Comparison of ENCODE assay signal across 25 cellular contexts in genomic region chr1:56923207-56923606, GRCh38. TPM values are rescaled to one million over a fixed set of nuclear protein-coding genes. Genes with fewer than 3 reads are reported as not detected.
DNase-seq lines count a peak whose midpoint lies in the region; ATAC-seq, FAIRE-seq and TF ChIP-seq lines count a peak whose summit lies in the region.
"Had no signal": no experiment of that assay in that cellular context is flagged by ENCODE, and none has a peak within 500 bp of the region (broad histone marks: within the 10 kb centered on the region; RNA-seq: fewer than 3 reads in every experiment).

No MANE protein-coding gene starts in this region.

- TF ChIP-seq POLR2A in GM12892 (IDR thresholded peaks at IDR 0.05; ENCODE audit: low read depth, low read length): no peak

- no peak for ATAC-seq in effector memory CD8-positive, alpha-beta T cell (replicated peaks)

- intact Hi-C loops in colonic mucosa (cut with DNase I): no loop called here

- H3K27ac Mint-ChIP-seq in nephron: peak overlapping the region; percentile 63 to 76 (median 64)
- H3K27ac Mint-ChIP-seq in progenitor cell of endocrine pancreas: peak overlapping the region; percentile 43
- no peak overlapping the region for H3K27ac Mint-ChIP-seq in effector memory CD8-positive, alpha-beta T cell
- H3K27ac Mint-ChIP-seq: CD4-positive, alpha-beta memory T cell; CD4-positive, CD25-positive, alpha-beta regulatory T cell; CD8-positive, alpha-beta memory T cell had no signal

- H3K27me3 Mint-ChIP-seq in nephron (ENCODE audit: low read depth) (peaks cover 35% of the 10 kb centered on the region), progenitor cell of endocrine pancreas (peaks cover 16% of the 10 kb centered on the region)
- H3K27me3 Mint-ChIP-seq in effector memory CD8-positive, alpha-beta T cell: peaks cover 0 to 11% of the 10 kb centered on the region in 2 donors
- H3K27me3 Mint-ChIP-seq: CD4-positive, CD25-positive, alpha-beta regulatory T cell had no signal

- H3K36me3 Mint-ChIP-seq in nephron (ENCODE audit: low read depth) (no peaks in the 10 kb centered on the region), progenitor cell of endocrine pancreas (ENCODE audit: insufficient read depth) (no peaks in the 10 kb centered on the region)
- H3K36me3 Mint-ChIP-seq in effector memory CD8-positive, alpha-beta T cell (ENCODE audit: insufficient read depth): no peaks in the 10 kb centered on the region
- H3K36me3 Mint-ChIP-seq: CD14-positive monocyte; CD4-positive, alpha-beta memory T cell; CD4-positive, CD25-positive, alpha-beta regulatory T cell; CD8-positive, alpha-beta memory T cell had no signal

- H3K9me3 ChIP-seq in colonic mucosa: no peaks in the 10 kb centered on the region
- H3K9me3 ChIP-seq: BE2C, BLaER1 had no signal

- H3K9ac ChIP-seq in colonic mucosa (ENCODE audit: low read depth in 2 of 2, low read length in 2 of 2): no peak overlapping the region
- H3K9ac ChIP-seq: BLaER1 had no signal

- H3K4me1 Mint-ChIP-seq in nephron (peaks cover 32% of the 10 kb centered on the region), progenitor cell of endocrine pancreas (ENCODE audit: low read depth) (peaks cover 38% of the 10 kb centered on the region)
- no peaks in the 10 kb centered on the region for H3K4me1 Mint-ChIP-seq in effector memory CD8-positive, alpha-beta T cell (ENCODE audit: low read depth in 2 of 2)
- H3K4me1 Mint-ChIP-seq: CD14-positive monocyte; CD4-positive, alpha-beta memory T cell; CD4-positive, CD25-positive, alpha-beta regulatory T cell; CD8-positive, alpha-beta memory T cell had no signal

- H3K4me3 Mint-ChIP-seq in nephron (no peak overlapping the region), progenitor cell of endocrine pancreas (ENCODE audit: low read depth) (no peak overlapping the region)
- no peak overlapping the region for H3K4me3 Mint-ChIP-seq in effector memory CD8-positive, alpha-beta T cell
- H3K4me3 Mint-ChIP-seq: CD14-positive monocyte; CD4-positive, alpha-beta memory T cell; CD4-positive, CD25-positive, alpha-beta regulatory T cell; CD8-positive, alpha-beta memory T cell had no signal

- no peak overlapping the region for H3K27ac ChIP-seq in colonic mucosa
- H3K27ac ChIP-seq: BLaER1 had no signal

- H3K9me3 Mint-ChIP-seq in nephron: peaks cover 2% of the 10 kb centered on the region
- H3K9me3 Mint-ChIP-seq in progenitor cell of endocrine pancreas (ENCODE audit: low read depth): no peaks in the 10 kb centered on the region
- peaks cover 0 to 3% of the 10 kb centered on the region in 2 donors for H3K9me3 Mint-ChIP-seq in effector memory CD8-positive, alpha-beta T cell
- H3K9me3 Mint-ChIP-seq: CD4-positive, alpha-beta memory T cell; CD8-positive, alpha-beta memory T cell had no signal

- no peaks in the 10 kb centered on the region for H3K4me1 ChIP-seq in colonic mucosa
- H3K4me1 ChIP-seq: BE2C had no signal

- no peak for TF ChIP-seq CTCF in nephron (IDR thresholded peaks at IDR 0.05; ENCODE audit: unreplicated experiment in 3 of 3)
- TF ChIP-seq CTCF in progenitor cell of endocrine pancreas (IDR thresholded peaks at IDR 0.05; ENCODE audit: unreplicated experiment): no peak
- no peak for TF ChIP-seq CTCF in colonic mucosa (IDR thresholded peaks at IDR 0.05)

- H3K27me3 ChIP-seq in colonic mucosa: no peaks in the 10 kb centered on the region
- H3K27me3 ChIP-seq: BE2C, BLaER1 had no signal

- H3K36me3 ChIP-seq in colonic mucosa: no peaks in the 10 kb centered on the region
- H3K36me3 ChIP-seq: BE2C, BLaER1 had no signal

- no peak overlapping the region for H3K4me3 ChIP-seq in colonic mucosa
- H3K4me3 ChIP-seq: BLaER1 had no signal

- no peak for FAIRE-seq in GM12892 (lab: Jason Lieb, UNC)
- FAIRE-seq: A204.1, G401.6, GM12891, GM18507 had no signal

- peak; percentile 42 for DNase-seq in kidney glomerular epithelial cell (lab: John Stamatoyannopoulos, UW)
- DNase-seq in progenitor cell of endocrine pancreas (ENCODE audit: low spot score, unreplicated experiment): no peak
- no peak for DNase-seq in effector memory CD8-positive, alpha-beta T cell
- DNase-seq in colonic mucosa: no peak
- no peak for DNase-seq in GM12892 (ENCODE audit: insufficient read length)
- DNase-seq in DMS114 treated with DMSO at 0.1 percent for 48 hours (lab: John Stamatoyannopoulos, UW; ENCODE audit: unreplicated experiment): no peak
- DNase-seq: 8988T; ACHN; BE2C; C1 segment of cervical spinal cord; CD4-positive, alpha-beta memory T cell; CD4-positive, CD25-positive, alpha-beta regulatory T cell; CD8-positive, alpha-beta memory T cell; COR-L47; DMS 273 treated with DMSO at 0.1 percent for 48 hours; DMS79 treated with DMSO at 0.1 percent for 48 hours; GF-D8 had no signal

RNA-seq across cellular contexts. Expression of gene C8B, which starts 42.6 kb away (rescaled TPM):
- total RNA-seq in progenitor cell of endocrine pancreas (0.26 TPM in 1 of 2 replicates, not detected in the other), colonic mucosa (not detected)
- polyA plus RNA-seq in GM12892 (2012; ENCODE audit: missing spikeins): not detected
- total RNA-seq: CD4-positive, alpha-beta memory T cell; CD8-positive, alpha-beta memory T cell had no signal
- polyA plus RNA-seq: AG04450; CD14-positive monocyte; CD4-positive, alpha-beta memory T cell; CD4-positive, CD25-positive, alpha-beta regulatory T cell; CD8-positive, alpha-beta memory T cell had no signal

Comparison
In these comparisons a context has a peak if more than half of its experiments do, and no peak if none do; other contexts are left out.
1. H3K27ac Mint-ChIP-seq: peak in nephron (3 of 3) and progenitor cell of endocrine pancreas (single experiment); none in effector memory CD8-positive, alpha-beta T cell (0 of 2).